12 cellular contexts compared by ENCODE assay signal in the genomic region with DNA sequence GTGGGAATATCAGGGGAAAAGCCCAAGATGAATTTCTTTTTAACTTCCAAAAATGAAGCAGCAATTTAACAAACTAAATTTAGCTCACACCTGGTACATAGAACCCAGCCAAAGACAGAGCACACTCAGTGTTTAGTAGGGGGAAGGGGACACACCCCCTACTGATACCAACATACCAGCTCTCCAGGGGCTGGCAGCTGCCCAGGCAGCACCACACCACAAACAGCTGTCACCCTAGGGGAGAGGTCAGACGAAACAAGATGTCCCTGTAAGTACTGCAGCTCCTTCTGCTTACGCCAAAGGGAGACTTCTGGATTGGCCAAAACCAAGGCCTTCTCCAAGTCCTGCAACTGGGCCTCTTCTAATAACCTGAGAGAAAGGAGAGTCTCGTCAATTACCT. TPM values are rescaled to one million over a fixed set of nuclear protein-coding genes. Genes with fewer than 3 reads are reported as not detected.
DNase-seq lines count a peak whose midpoint lies in the region; ATAC-seq and TF ChIP-seq lines count a peak whose summit lies in the region.
"Had no signal": no experiment of that assay in that cellular context is flagged by ENCODE, and none has a peak within 500 bp of the region (broad histone marks: within the 10 kb centered on the region; RNA-seq: fewer than 3 reads in every experiment).

No MANE protein-coding gene starts in this region.

- peaks cover 31% of the 10 kb centered on the region for H3K4me1 Mint-ChIP-seq in activated naive CD4-positive, alpha-beta T cell treated with anti-CD3 and anti-CD28 coated beads, Interleukin-2, amount 50 U/mL, for 24 hours
- H3K4me1 Mint-ChIP-seq in stimulated activated effector memory CD8-positive, alpha-beta T cell treated with anti-CD3 and anti-CD28 coated beads, Interleukin-12 subunit alpha, Interleukin-12 subunit beta, amount 100 ng/mL, for 72 hours, result peaks cover 26% of the 10 kb centered on the region
- H3K4me1 Mint-ChIP-seq in mesothelial cell of epicardium, result no peaks in the 10 kb centered on the region

- H3K4me2 ChIP-seq in OCI-LY1 (ENCODE audit: low read length), result no peak overlapping the region

- no peak for ATAC-seq in stimulated activated effector memory CD8-positive, alpha-beta T cell treated with anti-CD3 and anti-CD28 coated beads, Interleukin-12 subunit alpha, Interleukin-12 subunit beta, amount 100 ng/mL, for 72 hours

- no peak for DNase-seq in activated naive CD4-positive, alpha-beta T cell (lab: John Stamatoyannopoulos, UW)
- DNase-seq in choroid plexus epithelial cell (ENCODE audit: low read depth) (peak; percentile 78), amniotic stem cell (lab: John Stamatoyannopoulos, UW) (no peak), mesothelial cell of epicardium (ENCODE audit: low spot score in 2 of 2, unreplicated experiment in 2 of 2) (no peak)
- no peak for DNase-seq in stimulated activated effector memory CD8-positive, alpha-beta T cell treated with anti-CD3 and anti-CD28 coated beads, Interleukin-12 subunit alpha, Interleukin-12 subunit beta, amount 100 ng/mL, for 72 hours (ENCODE audit: low spot score in 2 of 2)
- DNase-seq in NK-92 treated with Interleukin-12 subunit alpha and Interleukin-12 subunit beta, amount 100 ng/mL, for 24 hours (lab: John Stamatoyannopoulos, UW), result no peak
- DNase-seq: dorsolateral prefrontal cortex, posterior cingulate gyrus, uterus had no signal

- no peaks in the 10 kb centered on the region for H3K79me2 ChIP-seq in OCI-LY1 (ENCODE audit: insufficient read depth, low read length)

- no peaks in the 10 kb centered on the region for H4K20me1 ChIP-seq in OCI-LY1 (ENCODE audit: insufficient read depth, low read length)

- H3F3A ChIP-seq in OCI-LY1 (ENCODE audit: insufficient read depth, low read length), result no peaks in the 10 kb centered on the region

- TF ChIP-seq CTCF in OCI-LY1 (IDR thresholded peaks at IDR 0.05; ENCODE audit: low read length), result no peak
- TF ChIP-seq CTCF in choroid plexus epithelial cell (conservative IDR thresholded peaks at IDR 0.05; ENCODE audit: low read depth, low read length), result no peak
- TF ChIP-seq CTCF in mesothelial cell of epicardium (IDR thresholded peaks at IDR 0.05; ENCODE audit: unreplicated experiment), result no peak

- no peaks in the 10 kb centered on the region for H3K9me2 ChIP-seq in OCI-LY1 (ENCODE audit: low read depth, low read length)

- H3K4me1 ChIP-seq in OCI-LY1 (ENCODE audit: insufficient read depth, low read length, severe bottlenecking), result peaks cover 19% of the 10 kb centered on the region
- H3K4me1 ChIP-seq: uterus had no signal

- no peak overlapping the region for H2AFZ ChIP-seq in OCI-LY1 (ENCODE audit: low read length)

- H3K9ac ChIP-seq in OCI-LY1 (ENCODE audit: low read length), result no peak overlapping the region

- peak overlapping the region; percentile 43 for H3K4me3 Mint-ChIP-seq in activated naive CD4-positive, alpha-beta T cell treated with anti-CD3 and anti-CD28 coated beads, Interleukin-2, amount 50 U/mL, for 24 hours
- no peak overlapping the region for H3K4me3 Mint-ChIP-seq in stimulated activated effector memory CD8-positive, alpha-beta T cell treated with anti-CD3 and anti-CD28 coated beads, Interleukin-12 subunit alpha, Interleukin-12 subunit beta, amount 100 ng/mL, for 72 hours
- no peak overlapping the region for H3K4me3 Mint-ChIP-seq in mesothelial cell of epicardium

- H3K27me3 ChIP-seq in OCI-LY1 (ENCODE audit: insufficient read depth, low read length), result no peaks in the 10 kb centered on the region
- H3K27me3 ChIP-seq: dorsolateral prefrontal cortex, Peyer's patch, uterus had no signal

- H3K27ac ChIP-seq in OCI-LY1 (ENCODE audit: low read depth, low read length, poor library complexity, severe bottlenecking), result peak overlapping the region; percentile 16
- H3K27ac ChIP-seq: dorsolateral prefrontal cortex, Peyer's patch, uterus had no signal

- H3K9me3 Mint-ChIP-seq in activated naive CD4-positive, alpha-beta T cell treated with anti-CD3 and anti-CD28 coated beads, Interleukin-2, amount 50 U/mL, for 24 hours, result no peaks in the 10 kb centered on the region
- H3K9me3 Mint-ChIP-seq in stimulated activated effector memory CD8-positive, alpha-beta T cell treated with anti-CD3 and anti-CD28 coated beads, Interleukin-12 subunit alpha, Interleukin-12 subunit beta, amount 100 ng/mL, for 72 hours, result no peaks in the 10 kb centered on the region
- no peaks in the 10 kb centered on the region for H3K9me3 Mint-ChIP-seq in mesothelial cell of epicardium

- H3K36me3 ChIP-seq in OCI-LY1 (ENCODE audit: insufficient read depth, low read length), result peaks cover 71% of the 10 kb centered on the region
- H3K36me3 ChIP-seq: uterus had no signal

- no peaks in the 10 kb centered on the region for H3K27me3 Mint-ChIP-seq in activated naive CD4-positive, alpha-beta T cell treated with anti-CD3 and anti-CD28 coated beads, Interleukin-2, amount 50 U/mL, for 24 hours
- H3K27me3 Mint-ChIP-seq in mesothelial cell of epicardium (ENCODE audit: low read depth), result no peaks in the 10 kb centered on the region

- peaks cover 19% of the 10 kb centered on the region for H3K36me3 Mint-ChIP-seq in activated naive CD4-positive, alpha-beta T cell treated with anti-CD3 and anti-CD28 coated beads, Interleukin-2, amount 50 U/mL, for 24 hours
- peaks cover 95% of the 10 kb centered on the region for H3K36me3 Mint-ChIP-seq in stimulated activated effector memory CD8-positive, alpha-beta T cell treated with anti-CD3 and anti-CD28 coated beads, Interleukin-12 subunit alpha, Interleukin-12 subunit beta, amount 100 ng/mL, for 72 hours
- peaks cover 20% of the 10 kb centered on the region for H3K36me3 Mint-ChIP-seq in mesothelial cell of epicardium

- H3K9me3 ChIP-seq in OCI-LY1 (ENCODE audit: low read length), result no peaks in the 10 kb centered on the region
- H3K9me3 ChIP-seq: Peyer's patch, uterus had no signal

- H3K4me3 ChIP-seq in OCI-LY1 (ENCODE audit: low read depth, low read length, poor library complexity, severe bottlenecking) (no peak overlapping the region), choroid plexus epithelial cell (ENCODE audit: low read depth, low read length) (no peak overlapping the region)
- H3K4me3 ChIP-seq: dorsolateral prefrontal cortex, Peyer's patch, uterus had no signal

- no peak overlapping the region for H3K27ac Mint-ChIP-seq in activated naive CD4-positive, alpha-beta T cell treated with anti-CD3 and anti-CD28 coated beads, Interleukin-2, amount 50 U/mL, for 24 hours
- H3K27ac Mint-ChIP-seq in stimulated activated effector memory CD8-positive, alpha-beta T cell treated with anti-CD3 and anti-CD28 coated beads, Interleukin-12 subunit alpha, Interleukin-12 subunit beta, amount 100 ng/mL, for 72 hours, result peak overlapping the region; percentile 67
- H3K27ac Mint-ChIP-seq in mesothelial cell of epicardium, result no peak overlapping the region

RNA-seq across cellular contexts. Expression of a gene that starts 26.0 kb away (rescaled TPM):
- 43.4 to 52.0 TPM (median 47.1 TPM) in 3 replicates for total RNA-seq in mesothelial cell of epicardium

RNA-seq across cellular contexts. Expression of a gene that starts 36.1 kb away (rescaled TPM):
- 22.8 to 23.4 TPM (median 23.1 TPM) in 3 replicates for total RNA-seq in mesothelial cell of epicardium
